Comparison of ENCODE assay signal across 26 cellular contexts in the genomic region with DNA sequence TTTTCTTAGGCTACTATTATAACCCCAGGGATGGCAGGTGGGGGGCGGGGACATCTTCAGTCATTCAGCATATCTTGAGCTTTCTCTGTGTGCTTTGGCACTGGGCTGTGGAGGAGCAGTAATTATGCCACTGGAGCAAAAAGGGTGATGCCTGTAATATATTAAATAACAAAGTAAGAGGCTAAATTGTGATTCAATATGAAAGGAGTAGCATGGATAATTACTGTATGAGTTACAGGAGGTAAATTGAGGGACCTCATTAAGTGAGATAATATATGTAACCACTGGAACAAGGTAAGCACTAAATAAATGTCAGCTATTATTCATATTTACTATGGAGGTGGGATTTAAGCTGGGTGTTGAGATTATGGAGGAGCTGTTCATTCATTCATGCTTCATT.
"Had no signal": no experiment of that assay in that cellular context is flagged by ENCODE, and none has a peak within 500 bp of the region (broad histone marks: within the 10 kb centered on the region; RNA-seq: fewer than 3 reads in every experiment).

No MANE protein-coding gene starts in this region.

- DNase-seq: activated CD8-positive, alpha-beta memory T cell treated with anti-CD3 and anti-CD28 coated beads, Interleukin-2, amount 50 U/mL, for 48 hours; activated naive CD4-positive, alpha-beta T cell; activated T-cell treated with anti-CD3 and anti-CD28 coated beads, Interleukin-2, amount 50 U/mL, for 4 hours; adrenal gland; effector memory CD4-positive, alpha-beta T cell; glutamatergic neuron; immature natural killer cell; left lung; pancreas; psoas muscle; right cardiac atrium; T-helper 9 cell; thyroid gland; upper lobe of right lung had no signal

- H3K36me3 ChIP-seq: adrenal gland, ascending aorta, left lung, neutrophil, pancreas, thyroid gland, upper lobe of right lung had no signal

- H3K9me3 ChIP-seq: adrenal gland, ascending aorta, left lung, neutrophil, pancreas, psoas muscle, thyroid gland, upper lobe of right lung had no signal

- H3K4me3 ChIP-seq: adrenal gland, ascending aorta, hepatocyte, left lung, lung, pancreas, psoas muscle, thyroid gland, upper lobe of right lung had no signal

- H2AFZ ChIP-seq: hepatocyte had no signal

- H3K27ac ChIP-seq: adrenal gland, ascending aorta, hepatocyte, left lung, neutrophil, pancreas, psoas muscle, thyroid gland, upper lobe of right lung had no signal

- H3K27ac Mint-ChIP-seq: activated naive CD8-positive, alpha-beta T cell; activated T-helper 2 cell treated with anti-CD3 and anti-CD28 coated beads, Interferon-gamma antibody, Interleukin-2, Interleukin-4, amounts not matched to agents 10 μg/mL and 5 μg/mL and 100 μg/mL, durations not matched to agents 14 hours and 24 hours and 36 hours; immature natural killer cell; naive thymus-derived CD8-positive, alpha-beta T cell; stimulated activated naive CD8-positive, alpha-beta T cell treated with anti-CD3 and anti-CD28 coated beads, Interleukin-15, Interleukin-2, amounts not matched to agents 100 ng/mL and 50 ng/mL, for 24 hours had no signal

- H3K9me3 Mint-ChIP-seq: activated T-cell treated with anti-CD3 and anti-CD28 coated beads, Interleukin-2, amount 50 U/mL, for 4 hours; activated T-helper 2 cell treated with anti-CD3 and anti-CD28 coated beads, Interferon-gamma antibody, Interleukin-2, Interleukin-4, amounts not matched to agents 10 μg/mL and 5 μg/mL and 100 μg/mL, durations not matched to agents 14 hours and 24 hours and 36 hours; central memory CD8-positive, alpha-beta T cell; immature natural killer cell; naive thymus-derived CD8-positive, alpha-beta T cell; stimulated activated naive CD8-positive, alpha-beta T cell treated with anti-CD3 and anti-CD28 coated beads, Interleukin-15, Interleukin-2, amounts not matched to agents 100 ng/mL and 50 ng/mL, for 24 hours had no signal

- H3K4me2 ChIP-seq: hepatocyte had no signal

- H3K36me3 Mint-ChIP-seq: activated naive CD8-positive, alpha-beta T cell; naive thymus-derived CD8-positive, alpha-beta T cell had no signal

- H3K27me3 ChIP-seq: adrenal gland, ascending aorta, hepatocyte, left lung, neutrophil, pancreas, thyroid gland, upper lobe of right lung had no signal

- FAIRE-seq: colon, frontal cortex, pancreas had no signal

- H3K4me3 Mint-ChIP-seq: activated naive CD8-positive, alpha-beta T cell; activated T-cell treated with anti-CD3 and anti-CD28 coated beads, Interleukin-2, amount 50 U/mL, for 4 hours; central memory CD8-positive, alpha-beta T cell; immature natural killer cell; naive thymus-derived CD8-positive, alpha-beta T cell; stimulated activated naive CD8-positive, alpha-beta T cell treated with anti-CD3 and anti-CD28 coated beads, Interleukin-15, Interleukin-2, amounts not matched to agents 100 ng/mL and 50 ng/mL, for 24 hours had no signal

- H3K27me3 Mint-ChIP-seq: activated naive CD8-positive, alpha-beta T cell; central memory CD8-positive, alpha-beta T cell; naive thymus-derived CD8-positive, alpha-beta T cell; stimulated activated naive CD8-positive, alpha-beta T cell treated with anti-CD3 and anti-CD28 coated beads, Interleukin-15, Interleukin-2, amounts not matched to agents 100 ng/mL and 50 ng/mL, for 24 hours had no signal

- ATAC-seq: activated T-cell treated with anti-CD3 and anti-CD28 coated beads, Interleukin-2, amount 50 U/mL, for 4 hours; esophagus mucosa; left lung; naive thymus-derived CD8-positive, alpha-beta T cell; pancreas; psoas muscle; right cardiac atrium; upper lobe of right lung had no signal
